ENCODE assay signal across 10 cellular contexts in genomic region chr4:72909461-72909860, GRCh38.
DNase-seq lines count a peak whose midpoint lies in the region; ATAC-seq, FAIRE-seq and TF ChIP-seq lines count a peak whose summit lies in the region.
"Had no signal": no experiment of that assay in that cellular context is flagged by ENCODE, and none has a peak within 500 bp of the region (broad histone marks: within the 10 kb centered on the region; RNA-seq: fewer than 3 reads in every experiment).

No MANE protein-coding gene starts in this region.

- TF ChIP-seq POLR2A in H1 (IDR thresholded peaks at IDR 0.05; ENCODE audit: control extremely low read depth in 1 of 2, low read depth in 2 of 2, low read length in 2 of 2): no peak

- no peak overlapping the region for H3K18ac ChIP-seq in H1 (ENCODE audit: extremely low read depth, low read length)

- H4K5ac ChIP-seq in H1 (ENCODE audit: insufficient read length, low read depth, low read length): no peak overlapping the region

- no peak overlapping the region for H3K23ac ChIP-seq in H1 (ENCODE audit: insufficient read length)

- H3K36me3 ChIP-seq in H1 (ENCODE audit: control insufficient read depth in 2 of 4, insufficient read depth in 4 of 4, low read length in 3 of 4): no peaks in the 10 kb centered on the region

- no peak overlapping the region for H2AFZ ChIP-seq in H1 (ENCODE audit: low read length)

- peak; percentile 71 for FAIRE-seq in H1 (lab: Jason Lieb, UNC)
- FAIRE-seq: TTC549 had no signal

- no peak overlapping the region for H3K4ac ChIP-seq in H1 (replicated peaks; ENCODE audit: insufficient read length, low read depth, low read length)

- WGBS in H1 (ENCODE audit: extremely low coverage in 1 of 2, insufficient coverage in 1 of 2, insufficient read length in 1 of 2, insufficient replicate concordance in 2 of 2, low coverage in 1 of 2, low lambda C conversion rate in 2 of 2, missing lambda C conversion rate in 1 of 2), 2 experiments: 47% methylated on average over 1 of the region's 1 CpG; no CpG with 5 or more reads in 1 of the 2 experiments

- no peak overlapping the region for H4K8ac ChIP-seq in H1 (ENCODE audit: extremely low read depth, insufficient read depth, low read length)

- H3K23me2 ChIP-seq in H1 (ENCODE audit: low read depth, low read length): no peaks in the 10 kb centered on the region; the same call in 1 of the 2 replicates

- no peaks in the 10 kb centered on the region for H3K79me2 ChIP-seq in H1 (ENCODE audit: control insufficient read depth in 1 of 2, insufficient read depth in 2 of 2, low read length in 2 of 2)

- H2BK12ac ChIP-seq in H1 (ENCODE audit: low read depth, low read length): no peak overlapping the region

- CTCF ChIA-PET in H1 (lab: Charles Lee; ENCODE audit: partially characterized antibody): interaction anchor here (0.6 to 1.9 kb wide), 15 partner anchors 9 to 1177 kb away, joined by 3 to 8 read pairs (median 4); no protein-coding TSS in a partner anchor

- no peak overlapping the region for H2BK20ac ChIP-seq in H1 (ENCODE audit: low read length)

- no peak overlapping the region for H3K9ac ChIP-seq in H1 (replicated peaks in 1 of 4; ENCODE audit: extremely low read depth in 1 of 4, low read depth in 3 of 4, low read length in 3 of 4)

- H3K79me1 ChIP-seq in H1 (ENCODE audit: low read depth, low read length): no peaks in the 10 kb centered on the region

- no peak overlapping the region for H4K91ac ChIP-seq in H1 (replicated peaks; ENCODE audit: insufficient read length, low read length)

- ATAC-seq in omental fat pad (ENCODE audit: low FRiP score) (peak; percentile 66), HG02870 (IDR thresholded peaks at IDR 0.05; ENCODE audit: unreplicated experiment) (no peak), GM19035 (IDR thresholded peaks at IDR 0.05; ENCODE audit: unreplicated experiment) (no peak)

- H3K4me1 ChIP-seq in H1 (replicated peaks in 1 of 4; ENCODE audit: control insufficient read depth in 3 of 4, insufficient read depth in 4 of 4, low read length in 3 of 4): no peaks in the 10 kb centered on the region

- TF ChIP-seq CTCF in H1 (IDR thresholded peaks at IDR 0.05; ENCODE audit: control extremely low read depth in 1 of 3, insufficient read depth in 1 of 3, low read depth in 1 of 3, low read length in 3 of 3) (peak; percentile 48 to 80 (median 69)), omental fat pad (IDR thresholded peaks at IDR 0.05) (no peak)

- TF ChIP-seq EP300 in H1 (IDR thresholded peaks at IDR 0.05; ENCODE audit: borderline replicate concordance in 1 of 2, low read depth in 2 of 2, low read length in 2 of 2): no peak

- H4K20me1 ChIP-seq in H1 (replicated peaks in 1 of 2; ENCODE audit: control insufficient read depth in 1 of 2, insufficient read depth in 2 of 2, low read length in 2 of 2): no peaks in the 10 kb centered on the region

- no peak overlapping the region for H2BK5ac ChIP-seq in H1 (ENCODE audit: low read depth, low read length)

- H3K27me3 ChIP-seq in H1 (replicated peaks in 1 of 4; ENCODE audit: control insufficient read depth in 3 of 4, extremely low read depth in 1 of 4, insufficient read depth in 3 of 4, low read length in 3 of 4): no peaks in the 10 kb centered on the region

- no peak overlapping the region for H3K14ac ChIP-seq in H1 (ENCODE audit: insufficient read length)

- H3K9me3 ChIP-seq in H1 (ENCODE audit: insufficient read depth in 2 of 2, low read depth in 1 of 2, low read length in 1 of 2): no peaks in the 10 kb centered on the region

- H3K27ac ChIP-seq in H1 (ENCODE audit: low read depth, low read length): no peak overlapping the region

- TF ChIP-seq RAD21 in H1 (IDR thresholded peaks at IDR 0.05 in 1 of 2, conservative IDR thresholded peaks at IDR 0.05 in 1 of 2; ENCODE audit: low read depth in 2 of 2, low read length in 2 of 2): peak; percentile 90 to 92

- H2AK5ac ChIP-seq in H1 (ENCODE audit: low read depth, low read length): no peak overlapping the region

- POLR2A ChIA-PET in H1 (lab: Charles Lee; ENCODE audit: partially characterized antibody): no interaction called here

- no peak overlapping the region for H3K56ac ChIP-seq in H1 (replicated peaks; ENCODE audit: insufficient read length, low read depth, low read length)

- H3K4me3 ChIP-seq in H1 (ENCODE audit: extremely low read depth in 1 of 4, insufficient read depth in 2 of 4, low read depth in 3 of 4, low read length in 4 of 4): no peak overlapping the region

- no peak overlapping the region for H3K4me2 ChIP-seq in H1 (ENCODE audit: insufficient read depth in 1 of 2, low read depth in 2 of 2, low read length in 2 of 2)

- no peak overlapping the region for H2BK120ac ChIP-seq in H1 (replicated peaks; ENCODE audit: low read depth, low read length)

- peak; percentile 14 for DNase-seq in EL
- DNase-seq in NAMALWA (ENCODE audit: low spot score): peak; percentile 21
- DNase-seq in H1 (ENCODE audit: low read depth in 1 of 2, low spot score in 2 of 2): peak in 1 of 2 experiments; percentile 57
- no peak for DNase-seq in omental fat pad (ENCODE audit: low spot score)
- no peak for DNase-seq in GF-D8 (lab: John Stamatoyannopoulos, UW)
- DNase-seq in SIG-M5 (lab: John Stamatoyannopoulos, UW): no peak
- DNase-seq: activated naive CD4-positive, alpha-beta T cell treated with anti-CD3 and anti-CD28 coated beads for 36 hours had no signal

- no peak overlapping the region for H2BK15ac ChIP-seq in H1 (ENCODE audit: low read length)

TF ChIP-seq in H1, 55 proteins besides CTCF, POLR2A, EP300 and RAD21:
- TF ChIP-seq KDM1A (IDR thresholded peaks at IDR 0.05; ENCODE audit: borderline replicate concordance, low read length): no peak
- TF ChIP-seq RXRA (IDR thresholded peaks at IDR 0.05; ENCODE audit: insufficient read depth, low read depth, low read length): no peak
- no peak for TF ChIP-seq TCF12 (IDR thresholded peaks at IDR 0.05; ENCODE audit: low read depth, low read length)
- TF ChIP-seq SP4 (IDR thresholded peaks at IDR 0.05; ENCODE audit: low read length): no peak
- no peak for TF ChIP-seq YY1 (IDR thresholded peaks at IDR 0.05; ENCODE audit: low read depth, low read length)
- TF ChIP-seq EZH2 (IDR thresholded peaks at IDR 0.05; ENCODE audit: low read depth, low read length, severe bottlenecking): no peak
- TF ChIP-seq ASH2L (IDR thresholded peaks at IDR 0.05; ENCODE audit: low read length): no peak
- no peak for TF ChIP-seq KDM5A (IDR thresholded peaks at IDR 0.05; ENCODE audit: low read length)
- no peak for TF ChIP-seq BCL11A (IDR thresholded peaks at IDR 0.05; ENCODE audit: low read depth in 2 of 2, low read length in 2 of 2)
- no peak for TF ChIP-seq CHD1 (IDR thresholded peaks at IDR 0.05; ENCODE audit: low read depth, low read length)
- TF ChIP-seq TBP (IDR thresholded peaks at IDR 0.05; ENCODE audit: low read depth, low read length): no peak
- TF ChIP-seq FOSL1 (IDR thresholded peaks at IDR 0.05; ENCODE audit: insufficient read depth, low read depth, low read length): no peak
- TF ChIP-seq RFX5 (IDR thresholded peaks at IDR 0.05; ENCODE audit: borderline replicate concordance, low read depth, low read length): no peak

Comparison
In these comparisons a context has a peak if more than half of its experiments do, and no peak if none do; other contexts are left out.
1. DNase-seq: peak in EL (single experiment) and NAMALWA (single experiment); none in omental fat pad (single experiment), GF-D8 (single experiment) and SIG-M5 (single experiment).
2. CTCF ChIP-seq: peak in H1 (3 of 3); none in omental fat pad (0 of 3).